8 cellular contexts compared by ENCODE assay signal in the genomic region with DNA sequence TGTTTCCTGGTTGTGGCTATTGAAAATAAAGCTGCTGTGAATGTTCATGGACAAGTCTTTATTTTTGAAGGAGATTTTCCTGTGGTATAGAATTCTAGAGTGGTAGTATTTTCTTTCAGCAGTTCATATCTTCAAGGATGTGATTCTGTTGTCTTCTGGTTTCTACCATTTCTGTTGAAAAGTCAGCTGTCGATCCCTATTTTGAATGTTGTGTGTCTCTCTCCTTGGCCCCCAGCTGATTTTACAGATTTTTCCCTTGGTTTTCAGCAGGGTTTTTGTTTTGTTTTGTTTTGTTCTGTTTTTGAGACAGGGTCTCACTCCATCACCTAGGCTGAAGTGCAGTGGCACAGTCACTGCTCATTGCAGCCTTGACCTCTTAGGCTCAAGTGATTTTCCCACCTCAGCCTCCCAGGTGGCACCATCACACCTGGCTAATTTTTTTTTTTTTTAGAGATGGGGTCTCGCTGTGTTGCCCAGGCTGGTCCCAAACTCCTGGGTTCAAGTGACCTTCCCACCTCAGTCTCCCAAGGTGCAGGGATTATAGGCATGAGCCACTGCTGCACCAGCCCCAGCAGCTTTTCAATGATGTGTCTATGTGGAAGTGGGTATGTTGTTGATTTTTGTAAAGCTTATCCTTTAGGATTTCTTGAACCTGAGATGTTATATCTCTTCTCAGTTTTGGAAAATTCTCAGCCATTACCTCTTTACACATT.
"Had no signal": no experiment of that assay in that cellular context is flagged by ENCODE, and none has a peak within 500 bp of the region (broad histone marks: within the 10 kb centered on the region; RNA-seq: fewer than 3 reads in every experiment).

No MANE protein-coding gene starts in this region.

- ATAC-seq: GM23338 had no signal

- H3K27ac ChIP-seq: HL-60 had no signal

- DNase-seq: H9, HCEC 1CT, IMR-90, KBM-7 had no signal

- H3K4me3 ChIP-seq: GM23338 had no signal

- H3K4me2 ChIP-seq: GM23338 had no signal

- FAIRE-seq: H1, H54 had no signal

- H2AFZ ChIP-seq: GM23338 had no signal
